In genomic region chr1:233098255-233098580, GRCh38 we compare ENCODE assay signal across 23 cellular contexts.
A peak's percentile ranks its signal among the peaks of the same experiment; 100 is the strongest.
DNase-seq lines count a peak whose midpoint lies in the region; ATAC-seq, FAIRE-seq and TF ChIP-seq lines count a peak whose summit lies in the region.
"Had no signal": no experiment of that assay in that cellular context is flagged by ENCODE, and none has a peak within 500 bp of the region (broad histone marks: within the 10 kb centered on the region; RNA-seq: fewer than 3 reads in every experiment).

No MANE protein-coding gene starts in this region.

- BruUV-seq in K562 (replicated peaks; lab: Mats Ljungman, UMichigan) (no TSS peak), PC-3 (replicated peaks; lab: Mats Ljungman, UMichigan) (no TSS peak)

- no peaks in the 10 kb centered on the region for H3K9me2 ChIP-seq in PC-3 (replicated peaks; ENCODE audit: low read length)

- H3K9ac ChIP-seq in K562 (ENCODE audit: insufficient read depth in 1 of 2, low read depth in 2 of 2, low read length in 2 of 2) (no peak overlapping the region), keratinocyte (ENCODE audit: control insufficient read depth, extremely low read depth, insufficient read depth, low read length) (peak overlapping the region; percentile 57), PC-3 (ENCODE audit: low read length) (no peak overlapping the region)

- dilution Hi-C loops in keratinocyte (cut with MboI; ENCODE audit: extremely low pct_ligation_motif_present, low sequenced_read_pairs): no loop called here

- H3K4me1 ChIP-seq in K562 (replicated peaks in 1 of 2; ENCODE audit: control insufficient read depth in 2 of 2, insufficient read depth in 2 of 2, low read length in 2 of 2) (no peaks in the 10 kb centered on the region), keratinocyte (ENCODE audit: control insufficient read depth, extremely low read depth, insufficient read depth, low read length) (peaks cover 24% of the 10 kb centered on the region), testis (no peaks in the 10 kb centered on the region), PC-3 (ENCODE audit: insufficient read depth, low read length) (peaks cover 7% of the 10 kb centered on the region)

- no peak for DNase-seq in natural killer cell treated with Interleukin-12 subunit alpha and Interleukin-12 subunit beta and Interleukin-15 and Interleukin-18, amount 100 ng/mL, for 72 hours (ENCODE audit: low spot score)
- DNase-seq in natural killer cell (no peak), K562 (ENCODE audit: extremely low read depth in 1 of 4, low spot score in 3 of 4) (no peak), keratinocyte (ENCODE audit: low read depth, low spot score) (no peak), testis (no peak), PC-3 (no peak)
- DNase-seq: DMS79, KG1, NCI-H1092 treated with DMSO at 0.1 percent for 48 hours, NCI-H1436 treated with DMSO at 0.1 percent for 48 hours, NCI-H1930, NCI-H524 treated with DMSO at 0.1 percent for 48 hours, NCI-H82, OCI-M1, SHP77 had no signal

- no peak for TF ChIP-seq EP300 in K562 (IDR thresholded peaks at IDR 0.05; ENCODE audit: low read length)

- H3K27me3 ChIP-seq in K562 (ENCODE audit: control insufficient read depth in 2 of 2, insufficient read depth in 2 of 2, low read length in 2 of 2) (no peaks in the 10 kb centered on the region), keratinocyte (ENCODE audit: control insufficient read depth, extremely low read depth, insufficient read depth, low read length) (no peaks in the 10 kb centered on the region), testis (no peaks in the 10 kb centered on the region), PC-3 (ENCODE audit: low read length) (no peaks in the 10 kb centered on the region)

- no peak for TF ChIP-seq RAD21 in K562 (CRISPR knock-in tag; conservative IDR thresholded peaks at IDR 0.05 in 1 of 2, IDR thresholded peaks at IDR 0.05 in 1 of 2)

- ATAC-seq in natural killer cell treated with Interleukin-12 subunit alpha and Interleukin-12 subunit beta and Interleukin-15 and Interleukin-18, amount 100 ng/mL, for 72 hours: no peak
- ATAC-seq in natural killer cell (no peak), K562 (no peak), GM19452 (IDR thresholded peaks at IDR 0.05; ENCODE audit: unreplicated experiment) (no peak), PC-3 (no peak)
- ATAC-seq: GM23338, HepG2 had no signal

- H3K27ac ChIP-seq in K562 (ENCODE audit: extremely low read depth, low read depth, low read length) (no peak overlapping the region), keratinocyte (ENCODE audit: control insufficient read depth, insufficient read depth, low read length) (peak overlapping the region; percentile 86), testis (no peak overlapping the region), PC-3 (ENCODE audit: low read length) (no peak overlapping the region)
- H3K27ac ChIP-seq: HL-60, SK-N-MC had no signal

- no peak for TF ChIP-seq POLR2A in K562 (conservative IDR thresholded peaks at IDR 0.05)
- no peak for TF ChIP-seq POLR2A in testis (IDR thresholded peaks at IDR 0.05)

- no peak for TF ChIP-seq CTCF in natural killer cell (IDR thresholded peaks at IDR 0.05)
- TF ChIP-seq CTCF in K562 (IDR thresholded peaks at IDR 0.05 in 2 of 3, conservative IDR thresholded peaks at IDR 0.05 in 1 of 3; ENCODE audit: insufficient read depth in 2 of 3, low read depth in 1 of 3, low read length in 3 of 3): no peak
- no peak for TF ChIP-seq CTCF in keratinocyte (optimal IDR thresholded peaks at IDR 0.05 in 1 of 3, IDR thresholded peaks at IDR 0.05 in 1 of 3, conservative IDR thresholded peaks at IDR 0.05 in 1 of 3; ENCODE audit: extremely low read depth in 1 of 3, insufficient read depth in 2 of 3, low read length in 3 of 3)
- TF ChIP-seq CTCF in testis (IDR thresholded peaks at IDR 0.05): no peak
- no peak for TF ChIP-seq CTCF in PC-3 (conservative IDR thresholded peaks at IDR 0.05; ENCODE audit: low read depth, low read length)

- 0% methylated on average over 1 of the region's 1 CpG for WGBS in K562 (ENCODE audit: insufficient coverage, low coverage, missing lambda C conversion rate)
- 52 to 60% methylated on average over 1 of the region's 1 CpG for WGBS in testis, 2 donors

- H3K27ac Mint-ChIP-seq in natural killer cell treated with Interleukin-12 subunit alpha and Interleukin-12 subunit beta and Interleukin-15 and Interleukin-18, amount 100 ng/mL, for 72 hours: peak overlapping the region; percentile 5 to 23
- H3K27ac Mint-ChIP-seq in natural killer cell: no peak overlapping the region

- no peaks in the 10 kb centered on the region for H3K36me3 Mint-ChIP-seq in natural killer cell treated with Interleukin-12 subunit alpha and Interleukin-12 subunit beta and Interleukin-15 and Interleukin-18, amount 100 ng/mL, for 72 hours
- no peaks in the 10 kb centered on the region for H3K36me3 Mint-ChIP-seq in natural killer cell

- no peak overlapping the region for H3K4me3 ChIP-seq in K562
- peak overlapping the region in 1 of 3 experiments; percentile 9 for H3K4me3 ChIP-seq in keratinocyte (ENCODE audit: control insufficient read depth in 2 of 3, extremely low read depth in 1 of 3, insufficient read depth in 2 of 3, low read depth in 1 of 3, low read length in 3 of 3)
- H3K4me3 ChIP-seq in testis: no peak overlapping the region
- H3K4me3 ChIP-seq in PC-3 (ENCODE audit: low read length): no peak overlapping the region
- H3K4me3 ChIP-seq: GM23338, HAP-1, SK-N-MC had no signal

- POLR2A ChIA-PET in K562 (lab: Yijun Ruan, JAX) (no interaction called here), PC-3 (lab: Charles Lee; ENCODE audit: unreplicated experiment) (interaction anchor here (0.6 kb wide), 1 partner anchor 103 kb away, joined by 10 read pairs; no protein-coding TSS in a partner anchor)

- H3K9me1 ChIP-seq in K562 (ENCODE audit: control insufficient read depth, insufficient read depth, low read length) (no peaks in the 10 kb centered on the region), keratinocyte (ENCODE audit: control insufficient read depth, extremely low read depth, insufficient read depth, low read length) (no peaks in the 10 kb centered on the region)

- H3K4me2 ChIP-seq in K562 (ENCODE audit: insufficient read depth, low read length): no peak overlapping the region
- peak overlapping the region; percentile 67 for H3K4me2 ChIP-seq in keratinocyte (ENCODE audit: control insufficient read depth, extremely low read depth, insufficient read depth, low read depth, low read length)
- no peak overlapping the region for H3K4me2 ChIP-seq in PC-3 (ENCODE audit: low read length)
- H3K4me2 ChIP-seq: GM23338 had no signal

- H3K27me3 Mint-ChIP-seq in natural killer cell treated with Interleukin-12 subunit alpha and Interleukin-12 subunit beta and Interleukin-15 and Interleukin-18, amount 100 ng/mL, for 72 hours: no peaks in the 10 kb centered on the region
- no peaks in the 10 kb centered on the region for H3K27me3 Mint-ChIP-seq in natural killer cell (ENCODE audit: low read depth in 2 of 2)
- H3K27me3 Mint-ChIP-seq: CD4-positive, CD25-positive, alpha-beta regulatory T cell had no signal

- no peak overlapping the region for H3K4me3 Mint-ChIP-seq in natural killer cell treated with Interleukin-12 subunit alpha and Interleukin-12 subunit beta and Interleukin-15 and Interleukin-18, amount 100 ng/mL, for 72 hours
- H3K4me3 Mint-ChIP-seq in natural killer cell: no peak overlapping the region
- H3K4me3 Mint-ChIP-seq: CD4-positive, CD25-positive, alpha-beta regulatory T cell; GM23338 had no signal

- peaks cover 4 to 17% of the 10 kb centered on the region in 2 donors for H3K4me1 Mint-ChIP-seq in natural killer cell treated with Interleukin-12 subunit alpha and Interleukin-12 subunit beta and Interleukin-15 and Interleukin-18, amount 100 ng/mL, for 72 hours (ENCODE audit: low read depth in 2 of 2)
- no peaks in the 10 kb centered on the region for H3K4me1 Mint-ChIP-seq in natural killer cell

- H3K9me3 Mint-ChIP-seq in natural killer cell treated with Interleukin-12 subunit alpha and Interleukin-12 subunit beta and Interleukin-15 and Interleukin-18, amount 100 ng/mL, for 72 hours: no peaks in the 10 kb centered on the region
- H3K9me3 Mint-ChIP-seq in natural killer cell: no peaks in the 10 kb centered on the region
- H3K9me3 Mint-ChIP-seq: GM23338 had no signal

- H3K9me3 ChIP-seq in K562 (replicated peaks; ENCODE audit: control insufficient read depth, insufficient read depth, low read depth, low read length) (no peaks in the 10 kb centered on the region), keratinocyte (ENCODE audit: control insufficient read depth, low read depth, low read length) (no peaks in the 10 kb centered on the region), testis (no peaks in the 10 kb centered on the region), PC-3 (ENCODE audit: low read length) (no peaks in the 10 kb centered on the region)
- H3K9me3 ChIP-seq: HAP-1 had no signal

- no peaks in the 10 kb centered on the region for H3K36me3 ChIP-seq in K562 (ENCODE audit: control insufficient read depth, insufficient read depth, low read length)
- no peaks in the 10 kb centered on the region for H3K36me3 ChIP-seq in keratinocyte (ENCODE audit: control insufficient read depth in 2 of 2, extremely low read depth in 1 of 2, insufficient read depth in 2 of 2, low read length in 2 of 2)
- no peaks in the 10 kb centered on the region for H3K36me3 ChIP-seq in testis (ENCODE audit: low read depth, missing control alignments)
- no peaks in the 10 kb centered on the region for H3K36me3 ChIP-seq in PC-3 (ENCODE audit: low read depth, low read length)
- H3K36me3 ChIP-seq: HAP-1 had no signal

- intact Hi-C loops in natural killer cell (cut with micrococcal nuclease): no loop called here
- intact Hi-C loops in K562 (cut with micrococcal nuclease): no loop called here
- intact Hi-C loops in testis (cut with DNase I; ENCODE audit: low total_unique reads): no loop called here
- intact Hi-C loops in PC-3 (cut with micrococcal nuclease): no loop called here

- H2AFZ ChIP-seq in K562 (ENCODE audit: low read depth, low read length) (no peak overlapping the region), keratinocyte (ENCODE audit: control insufficient read depth, low read length) (no peak overlapping the region), PC-3 (ENCODE audit: low read length) (no peak overlapping the region)
- H2AFZ ChIP-seq: GM23338 had no signal

- H3K79me2 ChIP-seq in K562 (ENCODE audit: control insufficient read depth, insufficient read depth, low read length): no peaks in the 10 kb centered on the region
- H3K79me2 ChIP-seq in keratinocyte (ENCODE audit: control insufficient read depth, insufficient read depth, low read length): no peaks in the 10 kb centered on the region
- H3K79me2 ChIP-seq in PC-3 (ENCODE audit: low read length): no peaks in the 10 kb centered on the region

- in situ Hi-C loops in K562 (cut with MboI): no loop called here

- FAIRE-seq in K562 (lab: Jason Lieb, UNC) (no peak), keratinocyte (lab: Jason Lieb, UNC) (peak; percentile 94)
- FAIRE-seq: GM19239, HepG2 had no signal

- CTCF ChIA-PET in K562 (lab: Yijun Ruan, JAX; ENCODE audit: low intra/inter-chr PET ratio) (no interaction called here), PC-3 (lab: Charles Lee) (no interaction called here)

- no peaks in the 10 kb centered on the region for H4K20me1 ChIP-seq in K562 (replicated peaks; ENCODE audit: control insufficient read depth, insufficient read depth, low read length)
- no peaks in the 10 kb centered on the region for H4K20me1 ChIP-seq in keratinocyte (ENCODE audit: control insufficient read depth, extremely low read depth, insufficient read depth, low read length)
- no peaks in the 10 kb centered on the region for H4K20me1 ChIP-seq in PC-3 (ENCODE audit: low read length)

- H3F3A ChIP-seq in PC-3 (ENCODE audit: low read length, unreplicated experiment): no peaks in the 10 kb centered on the region

Comparison
In these comparisons a context has a peak if more than half of its experiments do, and no peak if none do; other contexts are left out.
1. H3K27ac Mint-ChIP-seq: peak in natural killer cell treated with Interleukin-12 subunit alpha and Interleukin-12 subunit beta and Interleukin-15 and Interleukin-18, amount 100 ng/mL, for 72 hours (2 of 2); none in natural killer cell (0 of 2).